Comparison of ENCODE assay signal across 9 cellular contexts in the genomic region with DNA sequence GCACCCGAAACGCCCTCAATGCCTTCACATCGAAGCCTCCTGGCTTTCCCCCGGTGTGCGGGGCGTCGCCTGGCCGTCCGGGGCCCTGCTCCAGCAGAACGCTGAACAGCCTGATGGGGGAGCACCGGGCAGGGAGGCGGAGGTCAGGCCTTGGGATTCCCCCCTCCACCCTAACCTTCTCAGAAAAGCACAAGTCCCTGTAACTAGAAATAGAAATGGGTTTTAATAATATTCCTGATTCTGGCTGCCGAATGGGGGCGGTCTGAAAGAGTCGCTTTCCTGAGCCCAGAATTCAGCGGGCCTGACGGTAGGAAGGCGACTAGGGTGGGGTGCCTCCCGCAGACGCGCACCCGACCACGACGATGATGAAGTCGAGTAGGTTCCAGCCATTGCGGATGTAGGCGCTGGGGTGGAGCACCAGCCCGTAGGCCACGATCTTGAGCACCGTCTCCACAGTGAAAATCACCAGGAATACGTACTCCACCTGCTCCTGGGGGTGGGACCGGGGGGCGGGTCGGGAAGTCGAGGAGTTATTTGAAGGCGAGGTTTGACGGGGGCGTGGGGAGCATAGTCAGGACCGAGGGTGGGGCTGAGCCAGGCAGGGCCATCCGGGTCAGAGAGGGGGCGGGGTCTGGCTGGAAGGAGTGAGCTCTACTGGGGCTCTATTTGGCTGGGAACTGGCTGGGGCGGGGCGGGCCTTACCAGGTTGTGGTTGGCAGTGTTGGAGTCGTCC. TPM values are rescaled to one million over a fixed set of nuclear protein-coding genes. Genes with fewer than 3 reads are reported as not detected.
DNase-seq lines count a peak whose midpoint lies in the region; ATAC-seq, FAIRE-seq and TF ChIP-seq lines count a peak whose summit lies in the region.
"Had no signal": no experiment of that assay in that cellular context is flagged by ENCODE, and none has a peak within 500 bp of the region (broad histone marks: within the 10 kb centered on the region; RNA-seq: fewer than 3 reads in every experiment).

No MANE protein-coding gene starts in this region.

- WGBS in GM12878 (ENCODE audit: insufficient coverage, insufficient replicate concordance, low lambda C conversion rate, missing lambda C conversion rate), result 31% methylated on average over 34 of the region's 44 CpGs

- peak overlapping the region; percentile 47 for H3K4me3 ChIP-seq in GM12878

- TF ChIP-seq POLR2A in GM12878 (IDR thresholded peaks at IDR 0.05; ENCODE audit: low read depth, low read length), result peak; percentile 61

- no peaks in the 10 kb centered on the region for H3K4me1 ChIP-seq in GM12878 (ENCODE audit: control insufficient read depth, insufficient read depth, low read length)

- no peaks in the 10 kb centered on the region for H3K27me3 ChIP-seq in GM12878 (replicated peaks in 1 of 2; ENCODE audit: control insufficient read depth in 2 of 2, insufficient read depth in 2 of 2, low read length in 1 of 2)

- H3K4me1 Mint-ChIP-seq in T-helper 17 cell, result peaks cover 13% of the 10 kb centered on the region

- no peak; the same call in 1 of the 2 replicates for TF ChIP-seq RAD21 in GM12878 (IDR thresholded peaks at IDR 0.05; ENCODE audit: insufficient read depth, low read depth, low read length)

- H3K36me3 Mint-ChIP-seq in T-helper 17 cell (ENCODE audit: low read depth), result no peaks in the 10 kb centered on the region

- H3K9ac ChIP-seq in GM12878 (ENCODE audit: control insufficient read depth, insufficient read depth, low read length), result peak overlapping the region; percentile 28

- SMC1A ChIA-PET in GM12878 (lab: Charles Lee; ENCODE audit: uncharacterized antibody, unreplicated experiment), result interaction anchor here (1.0 kb wide), 1 partner anchor 38 kb away, joined by 3 read pairs; no protein-coding TSS in a partner anchor

- intact Hi-C loops in GM12878 (cut with micrococcal nuclease; ENCODE audit: unreplicated experiment), result no loop called here

- DNase-seq in T-helper 17 cell (peak; percentile 12 to 38 (median 25)), GM12878 (ENCODE audit: low read depth, low spot score) (no peak), kidney tubule cell (ENCODE audit: low spot score) (peak; percentile 22), COLO829 (ENCODE audit: low spot score) (no peak), OCI-M2 (lab: John Stamatoyannopoulos, UW; ENCODE audit: unreplicated experiment) (no peak)
- peak; percentile 50 to 66 for DNase-seq in stimulated activated CD4-positive, alpha-beta T cell treated with anti-CD3 and anti-CD28 coated beads, Interleukin-4, amount 100 ng/mL, for 48 hours (ENCODE audit: low read depth in 2 of 2)

- POLR2A ChIA-PET in GM12878 (lab: Charles Lee), result interaction anchor here (1.0 kb wide), 1 partner anchor 38 kb away, joined by 3 read pairs; no protein-coding TSS in a partner anchor

- peak overlapping the region; percentile 81 for H3K27ac Mint-ChIP-seq in T-helper 17 cell

- CTCF ChIA-PET in GM12878 (lab: Yijun Ruan, JAX), result interaction anchor here (0.7 kb wide), 1 partner anchor 38 kb away, joined by 3 read pairs; no protein-coding TSS in a partner anchor

- H3K4me3 Mint-ChIP-seq in T-helper 17 cell, result peak overlapping the region; percentile 72

- RAD21 ChIA-PET in GM12878 (lab: Charles Lee; ENCODE audit: unreplicated experiment), result no interaction called here

- no peaks in the 10 kb centered on the region for H4K20me1 ChIP-seq in GM12878 (ENCODE audit: control insufficient read depth, insufficient read depth)

- peak overlapping the region; percentile 79 for H3K4me2 ChIP-seq in GM12878 (ENCODE audit: control insufficient read depth, insufficient read depth)

- no TSS peak for BruUV-seq in GM12878 (replicated peaks; lab: Mats Ljungman, UMichigan)

- H3K79me2 ChIP-seq in GM12878 (ENCODE audit: control insufficient read depth, insufficient read depth, low read length), result no peaks in the 10 kb centered on the region

- no peak for FAIRE-seq in GM12878 (lab: Jason Lieb, UNC)
- FAIRE-seq: TTC549 had no signal

- H3K27me3 Mint-ChIP-seq in T-helper 17 cell, result peaks cover under 1% of the 10 kb centered on the region

- H3K9me3 ChIP-seq in T-helper 17 cell (ENCODE audit: control insufficient read depth, low read length, poor library complexity, severe bottlenecking), result no peaks in the 10 kb centered on the region
- no peaks in the 10 kb centered on the region; the same call in 2 of the 3 replicates for H3K9me3 ChIP-seq in GM12878 (replicated peaks; ENCODE audit: control insufficient read depth, insufficient read depth, low read length)

- peak; percentile 68 for ATAC-seq in GM18511 (IDR thresholded peaks at IDR 0.05; ENCODE audit: unreplicated experiment)
- peak; percentile 44 for ATAC-seq in HG03097 (IDR thresholded peaks at IDR 0.05; ENCODE audit: low FRiP score, unreplicated experiment)
- ATAC-seq in T-helper 17 cell, result peak; percentile 79
- ATAC-seq in GM12878, result peak; percentile 85

- peak overlapping the region; percentile 30 for H3K27ac ChIP-seq in GM12878 (ENCODE audit: control insufficient read depth, insufficient read depth)

- TF ChIP-seq EP300 in GM12878 (IDR thresholded peaks at IDR 0.05; ENCODE audit: borderline replicate concordance in 1 of 2, control insufficient read depth in 1 of 2, low read depth in 2 of 2, low read length in 2 of 2), result no peak

- H3K36me3 ChIP-seq in GM12878 (ENCODE audit: control insufficient read depth in 2 of 2, insufficient read depth in 2 of 2, low read length in 1 of 2), result no peaks in the 10 kb centered on the region

- H2AFZ ChIP-seq in GM12878 (ENCODE audit: control insufficient read depth, low read depth, low read length), result peak overlapping the region; percentile 40

- TF ChIP-seq CTCF in GM12878 (IDR thresholded peaks at IDR 0.05 in 2 of 3, conservative IDR thresholded peaks at IDR 0.05 in 1 of 3; ENCODE audit: control insufficient read depth in 2 of 3, extremely low read depth in 1 of 3, insufficient read depth in 1 of 3, low read depth in 3 of 3, low read length in 3 of 3), result peak; percentile 29 to 33 (median 31); a peak in 5 of 6 replicates

- in situ Hi-C loops in GM12878 (cut with MboI), result no loop called here

RNA-seq across cellular contexts. Expression of gene CACNA1F, which starts 2.5 kb away (rescaled TPM):
- total RNA-seq in T-helper 17 cell, result under 1 TPM; 0.47 to 0.67 TPM
- 0.92 and 1.6 TPM in 2 replicates for total RNA-seq in GM12878 (2013; cell fraction: nucleolus; rRNA removed)
- not detected in 2 replicates for total RNA-seq in GM12878 (2014; rRNA removed)
- total RNA-seq in GM12878 (2014; rRNA removed; fragmentation: Illumina TruSeq; extraction: Trizol), result not detected in 2 replicates
- 0.05 TPM in 2 replicates for total RNA-seq in GM12878 (2021)
- 0.43 TPM for polyA plus RNA-seq in GM12878 (2011; ENCODE audit: low read depth)
- 0.03 and 0.19 TPM in 2 replicates for polyA plus RNA-seq in GM12878 (2011; rRNA removed)
- polyA plus RNA-seq in GM12878 (2011; cell fraction: cytosol; rRNA removed), result 0.06 and 0.08 TPM in 2 replicates
- polyA plus RNA-seq in GM12878 (2011; cell fraction: nucleus; rRNA removed), result 0.86 and 1.4 TPM in 2 replicates
- polyA plus RNA-seq in GM12878 (2012), result 0.18 and 0.27 TPM in 2 replicates
- 0.01 TPM in 1 of 2 replicates, not detected in the other for polyA plus RNA-seq in GM12878 (2014; fragmentation: Illumina TruSeq; extraction: Trizol)
- polyA plus RNA-seq in GM12878 (2014; fragmentation: Nextera tagmentation; extraction: Ambion mirVana), result not detected
- 0.04 and 0.13 TPM in 2 replicates for polyA plus RNA-seq in GM12878 (2014; rRNA removed)
- polyA plus RNA-seq in GM12878 (2016; fragmentation: Nextera tagmentation; extraction: Ambion mirVana), result under 1 TPM in 1 of 2 experiments, not detected in 1; 0.32 TPM
- polyA minus RNA-seq in GM12878 (2011; rRNA and poly(A)+ RNA removed), result 0.10 and 0.29 TPM in 2 replicates
- not detected in 2 replicates for polyA minus RNA-seq in GM12878 (2011; cell fraction: cytosol; rRNA and poly(A)+ RNA removed)
- 0.24 TPM in 1 of 2 replicates, not detected in the other for polyA minus RNA-seq in GM12878 (2011; cell fraction: nucleus; rRNA and poly(A)+ RNA removed)

RNA-seq across cellular contexts. Expression of gene CCDC22, which starts 4.6 kb away (rescaled TPM):
- 10 to 100 TPM; 18.2 to 22.8 TPM for total RNA-seq in T-helper 17 cell
- total RNA-seq in GM12878 (2013; cell fraction: nucleolus; rRNA removed), result 10.7 and 13.9 TPM in 2 replicates
- total RNA-seq in GM12878 (2014; rRNA removed), result 14.5 and 16.8 TPM in 2 replicates
- 5.1 and 5.2 TPM in 2 replicates for total RNA-seq in GM12878 (2014; rRNA removed; fragmentation: Illumina TruSeq; extraction: Trizol)
- 23.6 and 24.6 TPM in 2 replicates for total RNA-seq in GM12878 (2021)
- 6.6 TPM for polyA plus RNA-seq in GM12878 (2011; ENCODE audit: low read depth)
- 4.4 and 13.9 TPM in 2 replicates for polyA plus RNA-seq in GM12878 (2011; rRNA removed)
- 15.9 and 18.7 TPM in 2 replicates for polyA plus RNA-seq in GM12878 (2011; cell fraction: cytosol; rRNA removed)
- polyA plus RNA-seq in GM12878 (2011; cell fraction: nucleus; rRNA removed), result 53.6 and 54.0 TPM in 2 replicates
- polyA plus RNA-seq in GM12878 (2012), result 13.8 and 18.2 TPM in 2 replicates
- 1.8 and 5.0 TPM in 2 replicates for polyA plus RNA-seq in GM12878 (2014; fragmentation: Illumina TruSeq; extraction: Trizol)
- 1 to 10 TPM in 1 of 2 experiments, under 1 TPM in 1; 0.34 to 1.6 TPM for polyA plus RNA-seq in GM12878 (2014; fragmentation: Nextera tagmentation; extraction: Ambion mirVana)
- 15.1 and 18.6 TPM in 2 replicates for polyA plus RNA-seq in GM12878 (2014; rRNA removed)
- 10 to 100 TPM; 16.1 to 18.2 TPM for polyA plus RNA-seq in GM12878 (2016; fragmentation: Nextera tagmentation; extraction: Ambion mirVana)
- polyA minus RNA-seq in GM12878 (2011; rRNA and poly(A)+ RNA removed), result 16.1 and 21.9 TPM in 2 replicates
- 11.6 and 14.0 TPM in 2 replicates for polyA minus RNA-seq in GM12878 (2011; cell fraction: cytosol; rRNA and poly(A)+ RNA removed)
- polyA minus RNA-seq in GM12878 (2011; cell fraction: nucleus; rRNA and poly(A)+ RNA removed), result 8.8 and 11.3 TPM in 2 replicates

RNA-seq across cellular contexts. Expression of gene SYP, which starts 30.7 kb away (rescaled TPM):
- total RNA-seq in T-helper 17 cell (under 1 TPM; 0.30 to 0.60 TPM), GM12878 (2014; rRNA removed) (0.68 and 0.76 TPM in 2 replicates), GM12878 (2014; rRNA removed; fragmentation: Illumina TruSeq; extraction: Trizol) (0.81 and 1.0 TPM in 2 replicates), GM12878 (2021) (0.48 and 0.49 TPM in 2 replicates)
- 0.81 and 1.5 TPM in 2 replicates for total RNA-seq in GM12878 (2013; cell fraction: nucleolus; rRNA removed)
- 0.28 TPM for polyA plus RNA-seq in GM12878 (2011; ENCODE audit: low read depth)
- polyA plus RNA-seq in GM12878 (2011; rRNA removed) (0.85 and 0.87 TPM in 2 replicates), GM12878 (2014; fragmentation: Illumina TruSeq; extraction: Trizol) (0.68 and 0.86 TPM in 2 replicates), GM12878 (2014; fragmentation: Nextera tagmentation; extraction: Ambion mirVana) (under 1 TPM; 0.34 to 0.47 TPM), GM12878 (2014; rRNA removed) (1.2 and 1.7 TPM in 2 replicates), GM12878 (2016; fragmentation: Nextera tagmentation; extraction: Ambion mirVana) (1 to 10 TPM; 1.0 to 1.1 TPM)
- polyA plus RNA-seq in GM12878 (2011; cell fraction: cytosol; rRNA removed), result 0.58 and 0.99 TPM in 2 replicates
- polyA plus RNA-seq in GM12878 (2011; cell fraction: nucleus; rRNA removed), result 0.84 and 0.88 TPM in 2 replicates
- 0.77 and 0.85 TPM in 2 replicates for polyA plus RNA-seq in GM12878 (2012)
- polyA minus RNA-seq in GM12878 (2011; rRNA and poly(A)+ RNA removed), result 0.31 TPM in 1 of 2 replicates, not detected in the other
- not detected in 2 replicates for polyA minus RNA-seq in GM12878 (2011; cell fraction: cytosol; rRNA and poly(A)+ RNA removed)
- polyA minus RNA-seq in GM12878 (2011; cell fraction: nucleus; rRNA and poly(A)+ RNA removed), result 0.12 and 0.86 TPM in 2 replicates

RNA-seq across cellular contexts. Expression of gene FOXP3, which starts 33.8 kb away (rescaled TPM):
- 10 to 100 TPM; 16.1 to 19.1 TPM for total RNA-seq in T-helper 17 cell
- not detected in 2 replicates for total RNA-seq in GM12878 (2013; cell fraction: nucleolus; rRNA removed)
- not detected in 2 replicates for total RNA-seq in GM12878 (2014; rRNA removed)
- 0.04 TPM in 1 of 2 replicates, not detected in the other for total RNA-seq in GM12878 (2014; rRNA removed; fragmentation: Illumina TruSeq; extraction: Trizol)
- 0.21 and 0.24 TPM in 2 replicates for total RNA-seq in GM12878 (2021)
- 0.17 TPM for polyA plus RNA-seq in GM12878 (2011; ENCODE audit: low read depth)
- 0.08 TPM in 1 of 2 replicates, not detected in the other for polyA plus RNA-seq in GM12878 (2011; rRNA removed)
- polyA plus RNA-seq in GM12878 (2011; cell fraction: cytosol; rRNA removed), result 0.15 and 0.19 TPM in 2 replicates
- 0.13 and 0.22 TPM in 2 replicates for polyA plus RNA-seq in GM12878 (2011; cell fraction: nucleus; rRNA removed)
- polyA plus RNA-seq in GM12878 (2012), result 0.21 and 0.61 TPM in 2 replicates
- polyA plus RNA-seq in GM12878 (2014; fragmentation: Illumina TruSeq; extraction: Trizol), result 0.06 and 0.10 TPM in 2 replicates
- under 1 TPM in 1 of 2 experiments, not detected in 1; 0.02 TPM for polyA plus RNA-seq in GM12878 (2014; fragmentation: Nextera tagmentation; extraction: Ambion mirVana)
- polyA plus RNA-seq in GM12878 (2014; rRNA removed), result 0.09 and 0.13 TPM in 2 replicates
- under 1 TPM in 1 of 2 experiments, not detected in 1; 0.09 TPM for polyA plus RNA-seq in GM12878 (2016; fragmentation: Nextera tagmentation; extraction: Ambion mirVana)
- 0.10 TPM in 1 of 2 replicates, not detected in the other for polyA minus RNA-seq in GM12878 (2011; rRNA and poly(A)+ RNA removed)
- polyA minus RNA-seq in GM12878 (2011; cell fraction: cytosol; rRNA and poly(A)+ RNA removed), result not detected in 2 replicates
- not detected in 2 replicates for polyA minus RNA-seq in GM12878 (2011; cell fraction: nucleus; rRNA and poly(A)+ RNA removed)

RNA-seq across cellular contexts. Expression of gene PPP1R3F, which starts 38.9 kb away (rescaled TPM):
- total RNA-seq in T-helper 17 cell, result 10 to 100 TPM in 1 of 2 donors, 1 to 10 TPM in 1; 8.3 to 10.8 TPM
- total RNA-seq in GM12878 (2013; cell fraction: nucleolus; rRNA removed), result 1.9 and 2.4 TPM in 2 replicates
- total RNA-seq in GM12878 (2014; rRNA removed), result 2.2 and 2.4 TPM in 2 replicates
- total RNA-seq in GM12878 (2014; rRNA removed; fragmentation: Illumina TruSeq; extraction: Trizol), result 1.0 and 1.3 TPM in 2 replicates
- total RNA-seq in GM12878 (2021), result 3.3 and 5.7 TPM in 2 replicates
- 2.2 TPM for polyA plus RNA-seq in GM12878 (2011; ENCODE audit: low read depth)
- 0.13 and 0.53 TPM in 2 replicates for polyA plus RNA-seq in GM12878 (2011; rRNA removed)
- polyA plus RNA-seq in GM12878 (2011; cell fraction: cytosol; rRNA removed), result 0.40 and 0.64 TPM in 2 replicates
- 1.5 and 2.0 TPM in 2 replicates for polyA plus RNA-seq in GM12878 (2011; cell fraction: nucleus; rRNA removed)
- polyA plus RNA-seq in GM12878 (2012), result 1.3 and 1.4 TPM in 2 replicates
- 0.70 and 0.97 TPM in 2 replicates for polyA plus RNA-seq in GM12878 (2014; fragmentation: Illumina TruSeq; extraction: Trizol)
- under 1 TPM; 0.18 to 0.26 TPM for polyA plus RNA-seq in GM12878 (2014; fragmentation: Nextera tagmentation; extraction: Ambion mirVana)
- 4.4 and 4.8 TPM in 2 replicates for polyA plus RNA-seq in GM12878 (2014; rRNA removed)
- polyA plus RNA-seq in GM12878 (2016; fragmentation: Nextera tagmentation; extraction: Ambion mirVana), result 1 to 10 TPM in 1 of 2 experiments, under 1 TPM in 1; 0.76 to 3.4 TPM
- 0.51 and 0.72 TPM in 2 replicates for polyA minus RNA-seq in GM12878 (2011; rRNA and poly(A)+ RNA removed)
- 0.52 and 1.2 TPM in 2 replicates for polyA minus RNA-seq in GM12878 (2011; cell fraction: cytosol; rRNA and poly(A)+ RNA removed)
- 2.1 and 3.6 TPM in 2 replicates for polyA minus RNA-seq in GM12878 (2011; cell fraction: nucleus; rRNA and poly(A)+ RNA removed)

Comparison
In these comparisons a context has a peak if more than half of its experiments do, and no peak if none do; other contexts are left out.
1. DNase-seq: peak in T-helper 17 cell (3 of 3), kidney tubule cell (single experiment) and stimulated activated CD4-positive, alpha-beta T cell treated with anti-CD3 and anti-CD28 coated beads, Interleukin-4, amount 100 ng/mL, for 48 hours (2 of 2); none in GM12878 (single experiment), COLO829 (single experiment) and OCI-M2 (single experiment).
2. Peak in every context shown above with its lines, with median percentiles within 50 percentile points of each other: ATAC-seq.